Comparison of ENCODE assay signal across 28 cellular contexts in genomic region chr7:155144371-155144770, GRCh38.
"Had no signal": no experiment of that assay in that cellular context is flagged by ENCODE, and none has a peak within 500 bp of the region (broad histone marks: within the 10 kb centered on the region; RNA-seq: fewer than 3 reads in every experiment).

No MANE protein-coding gene starts in this region.

- H3K27me3 ChIP-seq: ovary, right lobe of liver, thyroid gland, tibial nerve, upper lobe of left lung, vagina had no signal

- H3K36me3 Mint-ChIP-seq: naive thymus-derived CD8-positive, alpha-beta T cell; natural killer cell treated with Interleukin-12 subunit alpha and Interleukin-12 subunit beta and Interleukin-15 and Interleukin-18, amount 100 ng/mL, for 72 hours; stimulated activated naive B cell treated with anti-CD40 and anti-IgM and Interleukin-4, amounts not matched to agents 10 μg/mL and 1 μg/mL and 100 μg/mL, for 72 hours had no signal

- H3K9me3 Mint-ChIP-seq: naive thymus-derived CD8-positive, alpha-beta T cell; natural killer cell treated with Interleukin-12 subunit alpha and Interleukin-12 subunit beta and Interleukin-15 and Interleukin-18, amount 100 ng/mL, for 72 hours; nephron progenitor cell; neural crest cell; stimulated activated naive B cell treated with anti-CD40 and anti-IgM and Interleukin-4, amounts not matched to agents 10 μg/mL and 1 μg/mL and 100 μg/mL, for 72 hours; stimulated activated naive CD8-positive, alpha-beta T cell treated with anti-CD3 and anti-CD28 coated beads, Interleukin-15, Interleukin-2, amounts not matched to agents 100 ng/mL and 50 ng/mL, for 24 hours had no signal

- H3K27ac ChIP-seq: ovary, parathyroid adenoma, psoas muscle, right lobe of liver, sigmoid colon, stomach, thoracic aorta, thyroid gland, tibial nerve, upper lobe of left lung, vagina had no signal

- H3K4me1 ChIP-seq: parathyroid adenoma, psoas muscle, right lobe of liver, sigmoid colon, stomach, thyroid gland, tibial nerve, upper lobe of left lung, vagina had no signal

- ATAC-seq: naive thymus-derived CD8-positive, alpha-beta T cell; psoas muscle; right cardiac atrium; right lobe of liver; stimulated activated naive B cell treated with anti-CD40 and anti-IgM and Interleukin-4, amounts not matched to agents 10 μg/mL and 1 μg/mL and 100 μg/mL, for 72 hours had no signal

- H3K4me3 Mint-ChIP-seq: naive thymus-derived CD8-positive, alpha-beta T cell; natural killer cell treated with Interleukin-12 subunit alpha and Interleukin-12 subunit beta and Interleukin-15 and Interleukin-18, amount 100 ng/mL, for 72 hours; nephron progenitor cell; neural crest cell; stimulated activated naive B cell treated with anti-CD40 and anti-IgM and Interleukin-4, amounts not matched to agents 10 μg/mL and 1 μg/mL and 100 μg/mL, for 72 hours; stimulated activated naive CD8-positive, alpha-beta T cell treated with anti-CD3 and anti-CD28 coated beads, Interleukin-15, Interleukin-2, amounts not matched to agents 100 ng/mL and 50 ng/mL, for 24 hours had no signal

- H3K4me3 ChIP-seq: ovary, psoas muscle, right lobe of liver, sigmoid colon, stomach, thoracic aorta, thyroid gland, tibial nerve, upper lobe of left lung, vagina had no signal

- DNase-seq: naive thymus-derived CD8-positive, alpha-beta T cell; nephron progenitor cell; occipital lobe; ovary; posterior cingulate gyrus; psoas muscle; right cardiac atrium; right lobe of liver; sigmoid colon; small intestine; stimulated activated CD4-positive, alpha-beta T cell treated with anti-CD3 and anti-CD28 coated beads, Interleukin-15, amount 100 ng/mL, for 24 hours; stimulated activated CD4-positive, alpha-beta T cell treated with anti-CD3 and anti-CD28 coated beads, Interleukin-2, amount 100 ng/mL, for 24 hours; stimulated activated CD4-positive, alpha-beta T cell treated with anti-CD3 and anti-CD28 coated beads, Interleukin-2, amount 100 ng/mL, for 48 hours; stimulated activated CD4-positive, alpha-beta T cell treated with anti-CD3 and anti-CD28 coated beads, Interleukin-4, amount 100 ng/mL, for 24 hours; stimulated activated naive B cell treated with anti-CD40 and anti-IgM and Interleukin-4, amounts not matched to agents 10 μg/mL and 1 μg/mL and 100 μg/mL, for 72 hours; stimulated activated naive CD4-positive, alpha-beta T cell treated with Interleukin-2 at 50 U/mL for 16 hours; stomach; thyroid gland; trophoblast cell; upper lobe of left lung had no signal

- H3K9me3 ChIP-seq: ovary, psoas muscle, right lobe of liver, sigmoid colon, thoracic aorta, thyroid gland, upper lobe of left lung, vagina had no signal

- H3K27ac Mint-ChIP-seq: naive thymus-derived CD8-positive, alpha-beta T cell; natural killer cell treated with Interleukin-12 subunit alpha and Interleukin-12 subunit beta and Interleukin-15 and Interleukin-18, amount 100 ng/mL, for 72 hours; nephron progenitor cell; progenitor cell of endocrine pancreas; stimulated activated naive B cell treated with anti-CD40 and anti-IgM and Interleukin-4, amounts not matched to agents 10 μg/mL and 1 μg/mL and 100 μg/mL, for 72 hours; stimulated activated naive CD8-positive, alpha-beta T cell treated with anti-CD3 and anti-CD28 coated beads, Interleukin-15, Interleukin-2, amounts not matched to agents 100 ng/mL and 50 ng/mL, for 24 hours had no signal

- H3K4me1 Mint-ChIP-seq: naive thymus-derived CD8-positive, alpha-beta T cell; nephron progenitor cell; neural crest cell; stimulated activated naive B cell treated with anti-CD40 and anti-IgM and Interleukin-4, amounts not matched to agents 10 μg/mL and 1 μg/mL and 100 μg/mL, for 72 hours had no signal

- H3K36me3 ChIP-seq: ovary, right lobe of liver, sigmoid colon, stomach, thoracic aorta, thyroid gland, tibial nerve, upper lobe of left lung, vagina had no signal
